ENCODE assay signal across 8 cellular contexts in genomic region chr6:15420959-15421438, GRCh38.
DNase-seq lines count a peak whose midpoint lies in the region; ATAC-seq and TF ChIP-seq lines count a peak whose summit lies in the region.

No MANE protein-coding gene starts in this region.

- H3K36me3 Mint-ChIP-seq in stimulated activated naive CD8-positive, alpha-beta T cell treated with anti-CD3 and anti-CD28 coated beads, Interleukin-15, Interleukin-2, amounts not matched to agents 100 ng/mL and 50 ng/mL, for 24 hours (ENCODE audit: low read depth): peaks cover 65% of the 10 kb centered on the region
- H3K36me3 Mint-ChIP-seq in activated naive CD8-positive, alpha-beta T cell treated with anti-CD3 and anti-CD28 coated beads for 36 hours: peaks cover 76% of the 10 kb centered on the region

- H3K36me3 ChIP-seq in esophagus muscularis mucosa: no peaks in the 10 kb centered on the region

- H3K27me3 ChIP-seq in esophagus muscularis mucosa: no peaks in the 10 kb centered on the region

- intact Hi-C loops in esophagus muscularis mucosa (cut with DNase I): no loop called here

- peaks cover 0 to 22% (median 15%) of the 10 kb centered on the region in 4 donors for H3K9me3 ChIP-seq in esophagus muscularis mucosa

- peaks cover 13% of the 10 kb centered on the region for H3K9me3 Mint-ChIP-seq in stimulated activated naive CD8-positive, alpha-beta T cell treated with anti-CD3 and anti-CD28 coated beads, Interleukin-15, Interleukin-2, amounts not matched to agents 100 ng/mL and 50 ng/mL, for 24 hours
- H3K9me3 Mint-ChIP-seq in activated naive CD8-positive, alpha-beta T cell treated with anti-CD3 and anti-CD28 coated beads for 36 hours: peaks cover 24% of the 10 kb centered on the region

- TF ChIP-seq POLR2A in esophagus muscularis mucosa (IDR thresholded peaks at IDR 0.05; ENCODE audit: low read depth): no peak

- TF ChIP-seq EP300 in esophagus muscularis mucosa (IDR thresholded peaks at IDR 0.05): no peak

- no peak for TF ChIP-seq CTCF in esophagus muscularis mucosa (IDR thresholded peaks at IDR 0.05)

- WGBS in esophagus muscularis mucosa: 56% methylated on average over 8 of the region's 10 CpGs

- peak overlapping the region; percentile 90 for H3K27ac Mint-ChIP-seq in stimulated activated naive CD8-positive, alpha-beta T cell treated with anti-CD3 and anti-CD28 coated beads, Interleukin-15, Interleukin-2, amounts not matched to agents 100 ng/mL and 50 ng/mL, for 24 hours
- peak overlapping the region; percentile 89 for H3K27ac Mint-ChIP-seq in activated naive CD8-positive, alpha-beta T cell treated with anti-CD3 and anti-CD28 coated beads for 36 hours

- peak overlapping the region; percentile 74 for H3K4me3 Mint-ChIP-seq in stimulated activated naive CD8-positive, alpha-beta T cell treated with anti-CD3 and anti-CD28 coated beads, Interleukin-15, Interleukin-2, amounts not matched to agents 100 ng/mL and 50 ng/mL, for 24 hours
- peak overlapping the region; percentile 57 for H3K4me3 Mint-ChIP-seq in activated naive CD8-positive, alpha-beta T cell treated with anti-CD3 and anti-CD28 coated beads for 36 hours

- H3K27ac ChIP-seq in esophagus muscularis mucosa (replicated peaks in 1 of 4): no peak overlapping the region

- H3K27me3 Mint-ChIP-seq in stimulated activated naive CD8-positive, alpha-beta T cell treated with anti-CD3 and anti-CD28 coated beads, Interleukin-15, Interleukin-2, amounts not matched to agents 100 ng/mL and 50 ng/mL, for 24 hours: no peaks in the 10 kb centered on the region
- no peaks in the 10 kb centered on the region for H3K27me3 Mint-ChIP-seq in activated naive CD8-positive, alpha-beta T cell treated with anti-CD3 and anti-CD28 coated beads for 36 hours

- ATAC-seq in stimulated activated naive CD8-positive, alpha-beta T cell treated with anti-CD3 and anti-CD28 coated beads, Interleukin-15, Interleukin-2, amounts not matched to agents 100 U/mL and 50 U/mL, for 24 hours: no peak
- ATAC-seq in HG03196 (IDR thresholded peaks at IDR 0.05; ENCODE audit: unreplicated experiment): peak; percentile 76

- no peak for DNase-seq in stimulated activated naive CD8-positive, alpha-beta T cell treated with anti-CD3 and anti-CD28 coated beads, Interleukin-15, Interleukin-2, amounts not matched to agents 100 U/mL and 50 U/mL, for 24 hours
- no peak for DNase-seq in activated naive CD8-positive, alpha-beta T cell treated with anti-CD3 and anti-CD28 coated beads for 36 hours
- DNase-seq in NCI-H82 (lab: John Stamatoyannopoulos, UW) (no peak), esophagus muscularis mucosa (ENCODE audit: extremely low spot score) (no peak)
- DNase-seq in stimulated activated CD8-positive, alpha-beta memory T cell treated with anti-CD3 and anti-CD28 coated beads, Interleukin-4, amount 100 ng/mL, for 48 hours: no peak
- no peak for DNase-seq in stimulated activated CD4-positive, alpha-beta T cell treated with anti-CD3 and anti-CD28 coated beads, Interleukin-2, amount 100 ng/mL, for 48 hours

- peaks cover 67% of the 10 kb centered on the region for H3K4me1 Mint-ChIP-seq in stimulated activated naive CD8-positive, alpha-beta T cell treated with anti-CD3 and anti-CD28 coated beads, Interleukin-15, Interleukin-2, amounts not matched to agents 100 ng/mL and 50 ng/mL, for 24 hours (ENCODE audit: low read depth)
- H3K4me1 Mint-ChIP-seq in activated naive CD8-positive, alpha-beta T cell treated with anti-CD3 and anti-CD28 coated beads for 36 hours: peaks cover 61% of the 10 kb centered on the region

- peaks cover 0 to 12% (median 3%) of the 10 kb centered on the region in 4 donors for H3K4me1 ChIP-seq in esophagus muscularis mucosa

- H3K4me3 ChIP-seq in esophagus muscularis mucosa: no peak overlapping the region
